In the genomic region with DNA sequence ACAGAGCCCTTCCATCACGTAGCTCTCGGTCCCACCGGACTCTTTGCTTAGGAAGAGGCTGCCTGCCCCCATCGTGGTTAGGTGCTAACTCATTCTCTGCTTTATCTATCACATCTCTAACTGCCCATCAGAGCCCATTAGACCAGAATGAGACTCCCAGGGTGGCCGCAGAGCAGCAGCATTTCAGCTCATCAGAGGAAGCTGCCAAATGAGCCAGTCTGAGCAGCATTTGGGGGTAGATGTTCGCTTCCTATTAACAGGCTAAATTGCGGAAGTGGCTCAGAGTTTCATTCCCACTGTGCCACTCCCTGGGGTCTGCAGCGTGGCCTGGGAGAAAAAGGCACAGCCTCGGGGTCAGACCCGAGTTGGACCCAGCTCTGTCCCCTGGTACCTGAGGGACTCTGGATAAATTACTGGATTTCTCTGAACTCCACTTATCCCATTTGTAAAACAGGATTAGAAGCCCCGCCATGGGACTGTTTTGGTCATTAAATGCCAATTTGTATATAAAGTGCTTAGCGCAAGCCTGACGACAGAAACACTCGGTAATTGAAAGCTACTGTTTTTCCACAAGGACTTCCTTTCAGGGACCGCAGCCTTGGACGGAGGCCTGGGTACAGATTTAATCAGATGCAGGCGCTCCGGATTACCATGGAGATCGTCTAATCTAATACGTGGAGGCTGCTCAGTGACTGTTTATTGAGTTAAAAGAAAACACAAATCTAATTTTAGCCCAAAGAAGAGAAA, we compare ENCODE assay signal across 9 cellular contexts.
DNase-seq lines count a peak whose midpoint lies in the region; ATAC-seq and TF ChIP-seq lines count a peak whose summit lies in the region.
"Had no signal": no experiment of that assay in that cellular context is flagged by ENCODE, and none has a peak within 500 bp of the region (broad histone marks: within the 10 kb centered on the region; RNA-seq: fewer than 3 reads in every experiment).

No MANE protein-coding gene starts in this region.

- ATAC-seq in T-cell (replicated peaks in 1 of 4) (peak in 3 of 4 experiments; percentile 31 to 71 (median 39)), HG03039 (IDR thresholded peaks at IDR 0.05; ENCODE audit: unreplicated experiment) (no peak)
- ATAC-seq in stimulated activated memory B cell treated with anti-CD40 and anti-IgM and Interleukin-4, amounts not matched to agents 10 μg/mL and 1 μg/mL and 100 μg/mL, for 72 hours = peak; percentile 54

- no peak for TF ChIP-seq CTCF in foreskin fibroblast (IDR thresholded peaks at IDR 0.05; ENCODE audit: low read depth, low read length)

- peaks cover 37 to 51% (median 42%) of the 10 kb centered on the region in 3 donors for H3K4me1 Mint-ChIP-seq in T-cell
- peaks cover 22% of the 10 kb centered on the region for H3K4me1 Mint-ChIP-seq in stimulated activated memory B cell treated with anti-CD40 and anti-IgM and Interleukin-4, amounts not matched to agents 10 μg/mL and 1 μg/mL and 100 μg/mL, for 72 hours

- intact Hi-C loops in cardiac septum (cut with DNase I) = no loop called here

- H3K27ac Mint-ChIP-seq in T-cell = peak overlapping the region; percentile 15 to 71
- H3K27ac Mint-ChIP-seq in stimulated activated memory B cell treated with anti-CD40 and anti-IgM and Interleukin-4, amounts not matched to agents 10 μg/mL and 1 μg/mL and 100 μg/mL, for 72 hours = no peak overlapping the region

- CTCF ChIA-PET in T-cell (lab: Charles Lee) = interaction anchor here (0.6 to 1.1 kb wide), 4 partner anchors 20 to 75 kb away, joined by 3 to 6 read pairs (median 4); no protein-coding TSS in a partner anchor

- POLR2A ChIA-PET in T-cell (lab: Charles Lee) = no interaction called here

- peak overlapping the region in 1 of 2 donors; percentile 17 for H3K4me3 ChIP-seq in foreskin fibroblast (ENCODE audit: low read depth in 1 of 2, low read length in 2 of 2)

- peaks cover 0 to 1% of the 10 kb centered on the region in 2 donors for H3K27me3 Mint-ChIP-seq in T-cell
- H3K27me3 Mint-ChIP-seq in stimulated activated memory B cell treated with anti-CD40 and anti-IgM and Interleukin-4, amounts not matched to agents 10 μg/mL and 1 μg/mL and 100 μg/mL, for 72 hours = peaks cover 21% of the 10 kb centered on the region

- DNase-seq in NCI-H1105 treated with DMSO at 0.1 percent for 48 hours (lab: John Stamatoyannopoulos, UW) (peak; percentile 21), NCI-H1105 (lab: John Stamatoyannopoulos, UW) (no peak), T-cell (no peak), foreskin fibroblast (peak; percentile 73 to 87), NCI-H1092 treated with DMSO at 0.1 percent for 48 hours (lab: John Stamatoyannopoulos, UW) (no peak), cardiac septum (ENCODE audit: low spot score) (no peak)
- DNase-seq: activated CD8-positive, alpha-beta memory T cell treated with anti-CD3 and anti-CD28 coated beads, Interleukin-2, amount 50 U/mL, for 48 hours had no signal

- H3K4me3 Mint-ChIP-seq in T-cell = peak overlapping the region in 2 of 3 donors; percentile 17 to 60
- H3K4me3 Mint-ChIP-seq in stimulated activated memory B cell treated with anti-CD40 and anti-IgM and Interleukin-4, amounts not matched to agents 10 μg/mL and 1 μg/mL and 100 μg/mL, for 72 hours = peak overlapping the region; percentile 44

- H3K9me3 Mint-ChIP-seq in T-cell = no peaks in the 10 kb centered on the region
- H3K9me3 Mint-ChIP-seq in stimulated activated memory B cell treated with anti-CD40 and anti-IgM and Interleukin-4, amounts not matched to agents 10 μg/mL and 1 μg/mL and 100 μg/mL, for 72 hours = no peaks in the 10 kb centered on the region

- peaks cover 4% of the 10 kb centered on the region for H3K36me3 Mint-ChIP-seq in T-cell
- no peaks in the 10 kb centered on the region for H3K36me3 Mint-ChIP-seq in stimulated activated memory B cell treated with anti-CD40 and anti-IgM and Interleukin-4, amounts not matched to agents 10 μg/mL and 1 μg/mL and 100 μg/mL, for 72 hours

Comparison
In these comparisons a context has a peak if more than half of its experiments do, and no peak if none do; other contexts are left out.
1. DNase-seq: peak in NCI-H1105 treated with DMSO at 0.1 percent for 48 hours (single experiment) and foreskin fibroblast (2 of 2); none in NCI-H1105 (single experiment), T-cell (0 of 34), NCI-H1092 treated with DMSO at 0.1 percent for 48 hours (single experiment) and cardiac septum (single experiment).